ENCODE assay signal across 8 cellular contexts in genomic region chr14:98785578-98785977, GRCh38.
"Had no signal": no experiment of that assay in that cellular context is flagged by ENCODE, and none has a peak within 500 bp of the region (broad histone marks: within the 10 kb centered on the region; RNA-seq: fewer than 3 reads in every experiment).

No MANE protein-coding gene starts in this region.

- DNase-seq: GDM1, GF-D8 had no signal

- ATAC-seq: GM12878 had no signal

- FAIRE-seq: G401.6, GM12878, GM12891, GM12892, GM18507, GM19239 had no signal

- H3K4me3 ChIP-seq: GM12878 had no signal
